Comparison of ENCODE assay signal across 8 cellular contexts in the genomic region with DNA sequence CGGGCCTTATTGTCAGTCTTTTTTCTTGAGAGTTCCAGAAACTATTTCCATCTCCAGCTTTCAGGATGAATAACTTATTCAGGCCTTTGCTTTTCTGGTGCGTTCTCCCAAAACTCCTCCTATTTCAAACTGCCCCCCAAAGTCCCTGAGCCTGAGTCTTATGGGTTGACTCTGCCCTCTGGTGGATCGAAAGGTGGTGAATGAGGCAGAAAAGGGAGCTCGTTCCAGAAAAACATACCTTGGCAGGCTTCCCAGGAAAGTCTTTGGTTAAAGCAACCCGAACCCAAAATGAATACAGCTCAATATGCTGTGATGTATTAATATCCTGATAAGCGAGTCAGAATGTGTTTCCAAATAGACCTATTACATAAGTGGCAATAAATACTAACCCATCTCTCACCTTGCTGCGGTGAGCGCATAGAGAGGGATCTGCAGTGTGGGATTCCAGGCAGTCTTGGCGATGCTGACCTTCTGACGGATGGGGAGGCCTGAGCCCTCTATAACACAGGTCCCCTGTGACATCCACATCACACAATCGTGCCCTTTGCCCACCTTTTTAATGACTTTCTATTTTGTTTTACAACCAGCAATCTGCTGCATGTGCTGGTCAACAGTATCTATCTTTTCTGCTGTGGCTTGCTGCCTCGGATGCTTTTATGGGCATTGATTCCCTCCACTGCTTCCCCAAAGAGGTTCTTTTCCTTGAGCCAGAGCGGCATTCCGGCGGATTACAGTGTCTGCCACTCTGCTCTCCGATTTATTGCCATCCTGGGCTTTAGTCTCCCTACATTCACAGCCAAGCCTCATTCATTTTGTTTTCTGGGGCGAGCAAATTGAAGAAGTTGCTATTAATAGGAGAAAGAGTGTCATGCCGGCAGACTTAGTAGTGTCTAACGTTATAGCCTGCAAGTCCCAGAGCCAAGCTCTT.
A peak's percentile ranks its signal among the peaks of the same experiment; 100 is the strongest.
DNase-seq lines count a peak whose midpoint lies in the region; ATAC-seq, FAIRE-seq and TF ChIP-seq lines count a peak whose summit lies in the region.

No MANE protein-coding gene starts in this region.

- no peaks in the 10 kb centered on the region for H3K9me3 Mint-ChIP-seq in osteocyte (ENCODE audit: unreplicated experiment)

- TF ChIP-seq CTCF in BJ (IDR thresholded peaks at IDR 0.05; ENCODE audit: insufficient read depth, low read depth, low read length) (peak; percentile 79), osteocyte (IDR thresholded peaks at IDR 0.05) (peak; percentile 92)

- H3K27me3 ChIP-seq in BJ (ENCODE audit: control insufficient read depth, insufficient read depth, low read length) = no peaks in the 10 kb centered on the region

- H3K4me3 ChIP-seq in BJ (ENCODE audit: low read depth, low read length) = peak overlapping the region; percentile 19

- H3K36me3 ChIP-seq in BJ (ENCODE audit: control insufficient read depth, insufficient read depth, low read length) = no peaks in the 10 kb centered on the region

- no peak overlapping the region for H3K27ac Mint-ChIP-seq in osteocyte (ENCODE audit: unreplicated experiment)

- CTCF ChIA-PET in BJ (lab: Yijun Ruan, JAX) = interaction anchor here (0.6 to 3.0 kb wide), 50 partner anchors 9 to 937 kb away, joined by 3 to 103 read pairs (median 4); no protein-coding TSS in a partner anchor

- H3K27me3 Mint-ChIP-seq in osteocyte (ENCODE audit: unreplicated experiment) = no peaks in the 10 kb centered on the region

- FAIRE-seq in frontal cortex (lab: Jason Lieb, UNC) = no peak

- POLR2A ChIA-PET in BJ (lab: Charles Lee) = interaction anchor here (0.6 to 1.2 kb wide), 3 partner anchors 227 to 259 kb away, joined by 4 to 5 read pairs (median 5); no protein-coding TSS in a partner anchor

- peak; percentile 26 for DNase-seq in BJ (ENCODE audit: low read depth)
- DNase-seq in HuH-7 (ENCODE audit: low spot score) = peak; percentile 8
- peak; percentile 16 for DNase-seq in SW480 (ENCODE audit: low spot score)
- peak; percentile 66 to 78 for DNase-seq in frontal cortex (ENCODE audit: low spot score in 2 of 2)
- DNase-seq in osteocyte (ENCODE audit: extremely low spot score, unreplicated experiment) = no peak
- no peak for DNase-seq in activated CD4-positive, alpha-beta T cell treated with anti-CD3 and anti-CD28 coated beads, Interleukin-2, amount 50 U/mL, for 4 hours
- DNase-seq in activated gamma-delta T cell (lab: John Stamatoyannopoulos, UW) = no peak

- peaks cover 13% of the 10 kb centered on the region for H3K4me1 Mint-ChIP-seq in osteocyte (ENCODE audit: unreplicated experiment)

- no peak overlapping the region for H3K4me3 Mint-ChIP-seq in osteocyte (ENCODE audit: unreplicated experiment)

- ATAC-seq in GM21390 (IDR thresholded peaks at IDR 0.05; ENCODE audit: unreplicated experiment) = no peak

- no peaks in the 10 kb centered on the region for H3K36me3 Mint-ChIP-seq in osteocyte (ENCODE audit: unreplicated experiment)

Comparison
In these comparisons a context has a peak if more than half of its experiments do, and no peak if none do; other contexts are left out.
1. DNase-seq: peak in BJ (single experiment), HuH-7 (single experiment), SW480 (single experiment) and frontal cortex (2 of 2); none in osteocyte (single experiment), activated CD4-positive, alpha-beta T cell treated with anti-CD3 and anti-CD28 coated beads, Interleukin-2, amount 50 U/mL, for 4 hours (0 of 2) and activated gamma-delta T cell (single experiment).